8 cellular contexts compared by ENCODE assay signal in the genomic region with DNA sequence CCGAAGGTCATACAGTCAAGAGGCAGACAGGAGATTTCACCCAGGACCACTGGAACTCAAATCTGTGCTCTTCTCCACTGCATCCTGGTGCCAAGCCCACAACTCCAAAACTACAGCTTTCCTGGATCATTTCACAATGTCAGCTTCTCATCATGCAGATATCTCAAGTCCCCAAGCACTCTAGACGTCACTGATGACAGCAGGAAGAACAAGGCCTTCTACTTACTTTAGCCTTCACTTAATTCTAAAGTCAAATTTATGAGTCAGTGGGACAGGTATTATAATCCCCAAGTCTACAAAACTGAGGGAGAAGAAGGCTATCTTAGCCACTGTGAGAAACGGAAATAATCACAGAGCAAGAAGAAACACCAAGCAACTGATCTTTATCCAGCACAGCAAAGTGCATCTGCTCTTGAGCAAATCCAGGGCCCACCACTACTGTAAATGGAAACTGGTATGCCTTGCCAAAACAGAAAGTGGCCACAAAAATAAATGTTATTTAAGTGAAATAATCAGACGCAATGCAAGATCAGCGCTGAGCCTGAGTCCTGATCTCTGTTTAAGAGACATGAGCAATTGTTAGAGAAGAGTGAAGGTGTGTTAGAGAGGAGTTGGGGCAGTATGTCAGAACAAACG. TPM values are rescaled to one million over a fixed set of nuclear protein-coding genes. Genes with fewer than 3 reads are reported as not detected.
DNase-seq lines count a peak whose midpoint lies in the region; ATAC-seq and TF ChIP-seq lines count a peak whose summit lies in the region.

No MANE protein-coding gene starts in this region.

- DNase-seq in Peyer's patch (no peak), esophagus squamous epithelium (lab: John Stamatoyannopoulos, UW) (no peak), gastrocnemius medialis (no peak), T-helper 9 cell (no peak), hippocampal formation (lab: John Stamatoyannopoulos, UW) (no peak), COLO829 (ENCODE audit: low spot score) (no peak), MV-4-11 (lab: John Stamatoyannopoulos, UW) (no peak)

- intact Hi-C loops in esophagus squamous epithelium (cut with DNase I) (no loop called here), gastrocnemius medialis (cut with DNase I; ENCODE audit: low total_unique reads) (loop anchor here (5.0 to 10.0 kb wide), 2 partner anchors 290 to 682 kb away; a partner anchor contains a TSS)

- H3K9me3 ChIP-seq in Peyer's patch (no peaks in the 10 kb centered on the region), esophagus squamous epithelium (no peaks in the 10 kb centered on the region), gastrocnemius medialis (no peaks in the 10 kb centered on the region)

- no peaks in the 10 kb centered on the region for H3K27me3 ChIP-seq in Peyer's patch
- H3K27me3 ChIP-seq in esophagus squamous epithelium = no peaks in the 10 kb centered on the region
- no peaks in the 10 kb centered on the region for H3K27me3 ChIP-seq in gastrocnemius medialis

- TF ChIP-seq POLR2A in Peyer's patch (IDR thresholded peaks at IDR 0.05) (no peak), esophagus squamous epithelium (IDR thresholded peaks at IDR 0.05) (no peak), gastrocnemius medialis (IDR thresholded peaks at IDR 0.05) (no peak)

- H3K4me1 ChIP-seq in Peyer's patch (peaks cover 0 to 32% (median 0%) of the 10 kb centered on the region in 4 donors), esophagus squamous epithelium (peaks cover 0 to 48% (median 18%) of the 10 kb centered on the region in 3 donors), gastrocnemius medialis (peaks cover 7 to 9% of the 10 kb centered on the region in 2 donors)

- peak; percentile 1 for ATAC-seq in GM19452 (IDR thresholded peaks at IDR 0.05; ENCODE audit: unreplicated experiment)
- no peak for ATAC-seq in gastrocnemius medialis

- WGBS in esophagus squamous epithelium, 2 donors = 25 to 32% methylated on average over 6 of the region's 6 CpGs

- H3K4me3 ChIP-seq in Peyer's patch (peak overlapping the region; percentile 65 to 81 (median 70)), esophagus squamous epithelium (peak overlapping the region; percentile 67 to 85 (median 81)), gastrocnemius medialis (peak overlapping the region; percentile 82 to 89 (median 88))

- TF ChIP-seq CTCF in Peyer's patch (IDR thresholded peaks at IDR 0.05) (no peak), esophagus squamous epithelium (IDR thresholded peaks at IDR 0.05) (no peak), gastrocnemius medialis (IDR thresholded peaks at IDR 0.05 in 4 of 5, conservative IDR thresholded peaks at IDR 0.05 in 1 of 5) (no peak)

- in situ Hi-C loops in gastrocnemius medialis (cut with MboI; ENCODE audit: low sequenced_read_pairs in 4 of 4) = no loop called here

- H3K27ac ChIP-seq in Peyer's patch (no peak overlapping the region), esophagus squamous epithelium (peak overlapping the region in 3 of 4 donors; percentile 80 to 89 (median 88)), gastrocnemius medialis (peak overlapping the region in 1 of 4 donors; percentile 76)

- H3K36me3 ChIP-seq in Peyer's patch (peaks cover 0 to under 1% (median 0%) of the 10 kb centered on the region in 3 donors), esophagus squamous epithelium (peaks cover 0 to 19% (median 0%) of the 10 kb centered on the region in 3 donors), gastrocnemius medialis (peaks cover 0 to 4% of the 10 kb centered on the region in 2 donors)

RNA-seq across cellular contexts. Expression of a gene that starts 0.9 kb away (rescaled TPM):
- total RNA-seq in Peyer's patch = 10 to 100 TPM in 2 of 4 donors, 1 to 10 TPM in 2; 6.5 to 26.4 (median 10.3) TPM
- 10 to 100 TPM in 1 of 4 donors, 1 to 10 TPM in 3; 2.5 to 11.0 (median 7.1) TPM for total RNA-seq in esophagus squamous epithelium
- total RNA-seq in gastrocnemius medialis = 1 to 10 TPM; 1.8 to 5.8 (median 2.3) TPM

Comparison
In these comparisons a context has a peak if more than half of its experiments do, and no peak if none do; other contexts are left out.
1. H3K27ac ChIP-seq: peak in esophagus squamous epithelium (3 of 4); none in Peyer's patch (0 of 4).
2. Peak in every context shown above with its lines, with median percentiles within 50 percentile points of each other: H3K4me3 ChIP-seq.